ENCODE assay signal across 10 cellular contexts in the genomic region with DNA sequence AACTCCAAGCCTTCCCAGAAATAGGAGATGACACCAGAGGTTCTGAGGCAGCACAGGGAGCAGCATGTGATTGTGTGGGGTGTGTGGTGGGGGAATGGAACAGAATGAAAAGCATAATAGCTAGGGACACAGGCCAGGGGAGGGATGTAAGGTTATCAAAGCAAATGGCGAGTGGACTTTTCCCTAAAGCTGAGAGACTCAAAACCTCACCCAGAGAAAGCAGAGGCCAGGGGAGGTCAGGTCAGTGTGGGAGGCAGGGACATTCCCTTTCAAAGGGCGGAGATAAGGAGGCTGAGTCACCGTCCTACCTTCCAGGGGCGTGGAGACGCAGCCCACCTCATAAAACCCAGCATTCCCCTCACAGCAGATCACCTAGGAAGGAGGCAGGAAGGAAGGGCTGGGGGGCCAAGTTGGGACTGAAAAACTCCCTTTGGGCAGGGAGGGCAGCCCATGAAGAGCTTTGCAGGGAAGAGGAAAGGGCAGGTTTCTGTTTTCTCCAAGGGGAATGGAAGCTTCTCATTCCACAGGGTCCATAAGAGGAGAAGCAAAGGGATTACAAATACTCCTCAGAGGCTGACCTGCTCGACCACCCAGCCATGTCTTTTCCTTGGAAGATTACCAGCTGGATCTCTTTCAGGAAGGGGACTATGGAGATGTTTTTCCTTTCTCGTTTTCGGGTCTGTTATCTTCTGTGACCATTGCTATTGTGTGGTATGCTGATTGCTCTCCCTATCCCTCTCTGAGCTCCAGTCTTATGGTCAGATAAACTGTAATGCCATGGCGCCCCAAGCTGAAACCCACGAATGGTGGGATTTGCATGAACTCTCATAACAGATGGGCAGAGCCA. TPM values are rescaled to one million over a fixed set of nuclear protein-coding genes. Genes with fewer than 3 reads are reported as not detected.
DNase-seq lines count a peak whose midpoint lies in the region; ATAC-seq and TF ChIP-seq lines count a peak whose summit lies in the region.
"Had no signal": no experiment of that assay in that cellular context is flagged by ENCODE, and none has a peak within 500 bp of the region (broad histone marks: within the 10 kb centered on the region; RNA-seq: fewer than 3 reads in every experiment).

No MANE protein-coding gene starts in this region.

- H3K4me1 ChIP-seq in duodenal mucosa (ENCODE audit: control insufficient read depth in 1 of 2, insufficient read depth in 2 of 2, low read length in 2 of 2) (peaks cover 16 to 19% of the 10 kb centered on the region in 2 donors), SK-N-SH (ENCODE audit: control insufficient read depth in 1 of 2, insufficient read depth in 2 of 2, low read depth in 1 of 2, low read length in 1 of 2) (no peaks in the 10 kb centered on the region)
- H3K4me1 ChIP-seq in CD8-positive, alpha-beta T cell (ENCODE audit: insufficient read depth, low read length), result no peaks in the 10 kb centered on the region
- H3K4me1 ChIP-seq: tibial artery had no signal

- no peaks in the 10 kb centered on the region for H3K9me3 Mint-ChIP-seq in CD8-positive, alpha-beta T cell
- H3K9me3 Mint-ChIP-seq in T-cell, result no peaks in the 10 kb centered on the region

- no peak overlapping the region for H3K4me2 ChIP-seq in SK-N-SH

- peak overlapping the region in 1 of 2 donors; percentile 28 for H3K9ac ChIP-seq in duodenal mucosa (ENCODE audit: low read depth in 1 of 2, low read length in 2 of 2)
- H3K9ac ChIP-seq in SK-N-SH, result no peak overlapping the region

- H3F3A ChIP-seq in SK-N-SH (replicated peaks; ENCODE audit: insufficient read depth), result no peaks in the 10 kb centered on the region

- no peak overlapping the region for H2AFZ ChIP-seq in SK-N-SH (ENCODE audit: low read depth)

- DNase-seq in LoVo (ENCODE audit: low spot score) (peak; percentile 54), pons (ENCODE audit: low spot score) (peak; percentile 78), T-cell (no peak), SK-N-SH (no peak)
- no peak for DNase-seq in CD8-positive, alpha-beta T cell
- DNase-seq: HCEC 1CT, tibial artery had no signal

- no peak for TF ChIP-seq EP300 in SK-N-SH (IDR thresholded peaks at IDR 0.05; ENCODE audit: borderline replicate concordance in 1 of 2, low read depth in 1 of 2, low read length in 1 of 2)

- H4K20me1 ChIP-seq in SK-N-SH (ENCODE audit: insufficient read depth), result no peaks in the 10 kb centered on the region

- 80% methylated on average over 10 of the region's 10 CpGs for WGBS in SK-N-SH (ENCODE audit: low lambda C conversion rate)

- CTCF ChIA-PET in CD8-positive, alpha-beta T cell (lab: Charles Lee), result interaction anchor here (0.5 to 1.5 kb wide), 5 partner anchors 18 to 140 kb away, joined by 3 to 4 read pairs (median 3); a partner anchor contains a TSS
- CTCF ChIA-PET in T-cell (lab: Charles Lee) (interaction anchor here (0.5 to 1.0 kb wide), 5 partner anchors 12 to 432 kb away, joined by 3 to 5 read pairs (median 3); no protein-coding TSS in a partner anchor), SK-N-SH (lab: Yijun Ruan, JAX) (interaction anchor here (0.7 to 4.5 kb wide), 9 partner anchors 10 to 146 kb away, joined by 3 to 29 read pairs (median 5); a partner anchor contains a TSS)

- H3K4me3 Mint-ChIP-seq in CD8-positive, alpha-beta T cell, result no peak overlapping the region
- H3K4me3 Mint-ChIP-seq in T-cell, result no peak overlapping the region

- no peak for ATAC-seq in CD8-positive, alpha-beta T cell
- ATAC-seq in T-cell (replicated peaks in 1 of 4), result no peak

- peaks cover 91% of the 10 kb centered on the region for H3K36me3 Mint-ChIP-seq in CD8-positive, alpha-beta T cell
- H3K36me3 Mint-ChIP-seq in T-cell, result peaks cover 54% of the 10 kb centered on the region

- H3K27me3 ChIP-seq in duodenal mucosa (ENCODE audit: control insufficient read depth in 1 of 2, insufficient read depth in 2 of 2, low read length in 2 of 2) (no peaks in the 10 kb centered on the region), SK-N-SH (ENCODE audit: insufficient read depth) (no peaks in the 10 kb centered on the region)
- H3K27me3 ChIP-seq in CD8-positive, alpha-beta T cell (ENCODE audit: insufficient read depth, low read length), result no peaks in the 10 kb centered on the region
- H3K27me3 ChIP-seq: tibial artery had no signal

- H3K4me3 ChIP-seq in duodenal mucosa (ENCODE audit: low read depth in 1 of 2, low read length in 2 of 2) (peak overlapping the region in 1 of 2 donors; percentile 8), SK-N-SH (ENCODE audit: low read depth in 2 of 2, low read length in 1 of 2) (no peak overlapping the region)
- H3K4me3 ChIP-seq in CD8-positive, alpha-beta T cell (ENCODE audit: low read depth, low read length), result no peak overlapping the region
- H3K4me3 ChIP-seq: coronary artery, tibial artery had no signal

- H3K27ac ChIP-seq in duodenal mucosa (ENCODE audit: low read depth, low read length) (peak overlapping the region; percentile 58), SK-N-SH (ENCODE audit: low read depth in 2 of 2, low read length in 1 of 2) (no peak overlapping the region)
- H3K27ac ChIP-seq in CD8-positive, alpha-beta T cell (ENCODE audit: low read depth, low read length), result no peak overlapping the region
- H3K27ac ChIP-seq: coronary artery, tibial artery had no signal

- no peaks in the 10 kb centered on the region for H3K4me1 Mint-ChIP-seq in CD8-positive, alpha-beta T cell (ENCODE audit: low read depth)
- H3K4me1 Mint-ChIP-seq in T-cell, result no peaks in the 10 kb centered on the region

- POLR2A ChIA-PET in CD8-positive, alpha-beta T cell (lab: Charles Lee), result interaction anchor here (1.5 kb wide), 1 partner anchor 12 kb away, joined by 6 read pairs; a partner anchor contains a TSS
- POLR2A ChIA-PET in T-cell (lab: Charles Lee) (interaction anchor here (0.5 to 0.6 kb wide), 4 partner anchors 67 to 1184 kb away, joined by 3 to 6 read pairs (median 4); no protein-coding TSS in a partner anchor), SK-N-SH (lab: Yijun Ruan, JAX) (no interaction called here)

- TF ChIP-seq RAD21 in SK-N-SH (IDR thresholded peaks at IDR 0.05; ENCODE audit: low read length), result no peak

- no peak for TF ChIP-seq CTCF in CD8-positive, alpha-beta T cell (IDR thresholded peaks at IDR 0.05)
- no peak for TF ChIP-seq CTCF in SK-N-SH (IDR thresholded peaks at IDR 0.05)

- H3K36me3 ChIP-seq in duodenal mucosa (ENCODE audit: control insufficient read depth in 1 of 2, insufficient read depth in 2 of 2, low read length in 2 of 2) (peaks cover 65 to 87% of the 10 kb centered on the region in 2 donors), SK-N-SH (replicated peaks in 1 of 2; ENCODE audit: control insufficient read depth in 1 of 2, insufficient read depth in 2 of 2, low read length in 1 of 2) (peaks cover 18 to 56% of the 10 kb centered on the region in 2 experiments)
- H3K36me3 ChIP-seq in CD8-positive, alpha-beta T cell (ENCODE audit: insufficient read depth, low read length), result peaks cover 69% of the 10 kb centered on the region

- H3K9me3 ChIP-seq in duodenal mucosa (ENCODE audit: control insufficient read depth in 1 of 2, low read length in 2 of 2) (no peaks in the 10 kb centered on the region), SK-N-SH (no peaks in the 10 kb centered on the region)
- no peaks in the 10 kb centered on the region for H3K9me3 ChIP-seq in CD8-positive, alpha-beta T cell (ENCODE audit: low read length)
- H3K9me3 ChIP-seq: tibial artery had no signal

- no peaks in the 10 kb centered on the region for H3K9me2 ChIP-seq in SK-N-SH

- H3K27me3 Mint-ChIP-seq in CD8-positive, alpha-beta T cell (ENCODE audit: low read depth), result no peaks in the 10 kb centered on the region
- H3K27me3 Mint-ChIP-seq in T-cell, result no peaks in the 10 kb centered on the region

- no peak overlapping the region for H3K27ac Mint-ChIP-seq in CD8-positive, alpha-beta T cell
- H3K27ac Mint-ChIP-seq in T-cell, result peak overlapping the region in 1 of 2 donors; percentile 43

- intact Hi-C loops in CD8-positive, alpha-beta T cell (cut with DNase I, micrococcal nuclease), result no loop called here

- no peaks in the 10 kb centered on the region for H3K79me2 ChIP-seq in SK-N-SH (ENCODE audit: insufficient read depth)

TF ChIP-seq in SK-N-SH, 30 proteins besides CTCF, POLR2A, EP300 and RAD21 (continues in another document):
- TF ChIP-seq YY1 (IDR thresholded peaks at IDR 0.05; ENCODE audit: low read depth) (no peak), SMC3 (IDR thresholded peaks at IDR 0.05; ENCODE audit: low read depth, low read length) (no peak), TAF1 (IDR thresholded peaks at IDR 0.05; ENCODE audit: borderline replicate concordance, low read depth, low read length) (no peak), GABPA (IDR thresholded peaks at IDR 0.05; ENCODE audit: low read depth) (no peak), MEF2A (IDR thresholded peaks at IDR 0.05; ENCODE audit: borderline replicate concordance, low read depth) (no peak), RCOR1 (IDR thresholded peaks at IDR 0.05; ENCODE audit: low read length) (no peak)

RNA-seq across cellular contexts. Expression of a gene that starts 9.6 kb away (rescaled TPM):
- 1 to 10 TPM; 1.5 to 1.9 TPM for total RNA-seq in CD8-positive, alpha-beta T cell
- total RNA-seq in T-cell, result 1 to 10 TPM in 4 of 5 donors, under 1 TPM in 1; 0.75 to 8.8 (median 5.8) TPM
- 0.60 and 1.1 TPM in 2 replicates for polyA plus RNA-seq in SK-N-SH (2012; rRNA removed)
- 0.43 and 0.46 TPM in 2 replicates for polyA plus RNA-seq in SK-N-SH (2012; cell fraction: cytosol; rRNA removed)
- polyA plus RNA-seq in SK-N-SH (2012; cell fraction: nucleus; rRNA removed), result 1.4 and 1.6 TPM in 2 replicates

RNA-seq across cellular contexts. Expression of a gene that starts 12.7 kb away (rescaled TPM):
- total RNA-seq in CD8-positive, alpha-beta T cell, result 10 to 100 TPM; 79.6 to 81.6 TPM
- 10 to 100 TPM; 58.2 to 74.4 (median 61.2) TPM for total RNA-seq in T-cell
- 49.3 and 52.9 TPM in 2 replicates for polyA plus RNA-seq in SK-N-SH (2012; rRNA removed)
- polyA plus RNA-seq in SK-N-SH (2012; cell fraction: cytosol; rRNA removed), result 23.6 and 32.2 TPM in 2 replicates
- 107 and 109 TPM in 2 replicates for polyA plus RNA-seq in SK-N-SH (2012; cell fraction: nucleus; rRNA removed)

RNA-seq across cellular contexts. Expression of a gene that starts 16.2 kb away (rescaled TPM):
- not detected for total RNA-seq in CD8-positive, alpha-beta T cell
- not detected for total RNA-seq in T-cell
- polyA plus RNA-seq in SK-N-SH (2012; rRNA removed), result not detected in 2 replicates
- not detected in 2 replicates for polyA plus RNA-seq in SK-N-SH (2012; cell fraction: cytosol; rRNA removed)
- polyA plus RNA-seq in SK-N-SH (2012; cell fraction: nucleus; rRNA removed), result not detected in 2 replicates
- polyA plus RNA-seq: neural cell had no signal

RNA-seq across cellular contexts. Expression of a gene that starts 20.7 kb away (rescaled TPM):
- total RNA-seq in CD8-positive, alpha-beta T cell, result 10 to 100 TPM; 30.6 to 31.7 TPM
- total RNA-seq in T-cell, result 10 to 100 TPM; 29.7 to 50.5 (median 40.9) TPM
- polyA plus RNA-seq in SK-N-SH (2012; rRNA removed), result 12.7 and 20.6 TPM in 2 replicates
- polyA plus RNA-seq in SK-N-SH (2012; cell fraction: cytosol; rRNA removed), result 1.0 and 1.7 TPM in 2 replicates
- 138 and 168 TPM in 2 replicates for polyA plus RNA-seq in SK-N-SH (2012; cell fraction: nucleus; rRNA removed)

RNA-seq across cellular contexts. Expression of a gene that starts 24.6 kb away (rescaled TPM):
- total RNA-seq in CD8-positive, alpha-beta T cell, result 10 to 100 TPM; 80.9 to 86.1 TPM
- 100 to 1,000 TPM in 4 of 5 donors, 10 to 100 TPM in 1; 98.4 to 129 (median 126) TPM for total RNA-seq in T-cell
- 97.3 and 101 TPM in 2 replicates for polyA plus RNA-seq in SK-N-SH (2012; rRNA removed)
- 78.4 and 88.7 TPM in 2 replicates for polyA plus RNA-seq in SK-N-SH (2012; cell fraction: cytosol; rRNA removed)
- polyA plus RNA-seq in SK-N-SH (2012; cell fraction: nucleus; rRNA removed), result 196 and 229 TPM in 2 replicates

Comparison
In these comparisons a context has a peak if more than half of its experiments do, and no peak if none do; other contexts are left out.
1. DNase-seq: peak in LoVo (single experiment) and pons (single experiment); none in CD8-positive, alpha-beta T cell (0 of 7), T-cell (0 of 34) and SK-N-SH (single experiment).